ENCODE assay signal across 12 cellular contexts in the genomic region with DNA sequence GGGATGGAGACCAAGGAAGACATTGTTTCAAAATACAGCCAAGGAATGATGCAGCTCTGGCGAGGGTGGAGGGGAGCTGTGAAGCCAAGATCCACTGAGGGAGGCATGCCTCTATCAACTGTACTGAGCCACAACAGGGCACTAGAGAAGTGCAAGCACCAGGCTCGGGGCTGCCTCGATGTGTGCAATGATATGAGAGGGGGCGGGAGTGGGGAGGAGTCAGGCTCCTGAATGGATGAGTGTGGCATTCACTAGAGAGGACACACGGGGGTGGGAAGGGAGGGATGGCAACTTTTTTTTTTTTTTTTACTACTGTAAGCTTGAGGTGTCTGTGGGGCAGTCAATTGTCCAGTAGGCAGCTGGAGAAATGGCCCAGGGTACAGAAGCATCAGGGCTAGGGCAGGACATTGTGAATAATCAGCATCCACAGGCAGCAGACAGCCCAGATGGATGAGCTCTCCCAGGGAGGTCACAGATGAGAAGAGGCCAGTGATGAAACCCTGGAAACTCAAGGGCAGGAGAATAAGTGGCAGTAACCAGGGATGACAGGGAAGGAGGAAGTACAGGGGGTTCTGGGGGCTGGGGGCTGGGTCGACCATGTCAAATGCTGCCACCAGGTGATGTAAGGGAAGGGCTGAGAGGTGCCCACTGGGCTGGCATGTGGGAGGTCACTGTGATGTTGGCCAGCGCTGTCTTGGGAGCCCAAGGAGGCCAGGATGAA. TPM values are rescaled to one million over a fixed set of nuclear protein-coding genes. Genes with fewer than 3 reads are reported as not detected.
A peak's percentile ranks its signal among the peaks of the same experiment; 100 is the strongest.
DNase-seq lines count a peak whose midpoint lies in the region; ATAC-seq and TF ChIP-seq lines count a peak whose summit lies in the region.
"Had no signal": no experiment of that assay in that cellular context is flagged by ENCODE, and none has a peak within 500 bp of the region (broad histone marks: within the 10 kb centered on the region; RNA-seq: fewer than 3 reads in every experiment).

No MANE protein-coding gene starts in this region.

- TF ChIP-seq POLR2A in heart left ventricle (IDR thresholded peaks at IDR 0.05) (no peak), tibial nerve (IDR thresholded peaks at IDR 0.05) (no peak)

- no peak for TF ChIP-seq CTCF in heart left ventricle (IDR thresholded peaks at IDR 0.05)
- no peak for TF ChIP-seq CTCF in mesothelial cell of epicardium (IDR thresholded peaks at IDR 0.05; ENCODE audit: unreplicated experiment)
- TF ChIP-seq CTCF in tibial nerve (IDR thresholded peaks at IDR 0.05) = no peak

- no peak overlapping the region for H3K4me3 ChIP-seq in heart left ventricle
- no peak overlapping the region for H3K4me3 ChIP-seq in adipocyte (ENCODE audit: low read length)
- H3K4me3 ChIP-seq in tibial nerve = no peak overlapping the region
- H3K4me3 ChIP-seq: lung had no signal

- no peaks in the 10 kb centered on the region for H3K9me3 ChIP-seq in heart left ventricle
- H3K9me3 ChIP-seq in adipocyte (ENCODE audit: control insufficient read depth, low read length) = no peaks in the 10 kb centered on the region
- no peaks in the 10 kb centered on the region for H3K9me3 ChIP-seq in tibial nerve

- intact Hi-C loops in heart left ventricle (cut with DNase I) (no loop called here), left cardiac atrium (cut with DNase I) (no loop called here)

- H3K4me1 Mint-ChIP-seq in mesothelial cell of epicardium = peaks cover 28% of the 10 kb centered on the region

- H3K36me3 Mint-ChIP-seq in mesothelial cell of epicardium = peaks cover 5% of the 10 kb centered on the region

- H3K4me3 Mint-ChIP-seq in mesothelial cell of epicardium = no peak overlapping the region
- H3K4me3 Mint-ChIP-seq: activated CD4-positive, alpha-beta T cell treated with anti-CD3 and anti-CD28 coated beads for 36 hours had no signal

- H3K27me3 Mint-ChIP-seq in mesothelial cell of epicardium (ENCODE audit: low read depth) = no peaks in the 10 kb centered on the region
- H3K27me3 Mint-ChIP-seq: activated CD4-positive, alpha-beta T cell treated with anti-CD3 and anti-CD28 coated beads for 36 hours had no signal

- H3K27ac Mint-ChIP-seq in mesothelial cell of epicardium = peak overlapping the region; percentile 9
- H3K27ac Mint-ChIP-seq: activated CD4-positive, alpha-beta T cell treated with anti-CD3 and anti-CD28 coated beads for 36 hours; activated T-helper 2 cell treated with anti-CD3 and anti-CD28 coated beads, Interferon-gamma antibody, Interleukin-2, Interleukin-4, amounts not matched to agents 10 μg/mL and 5 μg/mL and 100 μg/mL, durations not matched to agents 14 hours and 24 hours and 36 hours had no signal

- TF ChIP-seq EP300 in tibial nerve (IDR thresholded peaks at IDR 0.05) = no peak

- H3K27ac ChIP-seq in heart left ventricle (peak overlapping the region; percentile 90 to 100 (median 96)), tibial nerve (peak overlapping the region in 3 of 4 donors; percentile 6 to 92 (median 92))

- POLR2A ChIA-PET in HEK293T (lab: Yijun Ruan, JAX) = interaction anchor here (1.2 kb wide), 1 partner anchor 8 kb away, joined by 3 read pairs; the partner anchor contains the start of gene PML

- WGBS in heart left ventricle, 4 donors = 52 to 72% (median 57%) methylated on average over 5 to 7 of the region's 7 CpGs
- WGBS in tibial nerve, 2 donors = 38 to 43% methylated on average over 7 of the region's 7 CpGs

- H3K36me3 ChIP-seq in heart left ventricle (peaks cover 0 to 33% (median 13%) of the 10 kb centered on the region in 9 donors), adipocyte (ENCODE audit: control insufficient read depth, insufficient read depth, low read length, severe bottlenecking) (peaks cover 7% of the 10 kb centered on the region), tibial nerve (peaks cover 0 to 48% (median 0%) of the 10 kb centered on the region in 3 donors)

- CTCF ChIA-PET in HEK293T (lab: Yijun Ruan, JAX) = no interaction called here

- no peak overlapping the region for H3K9ac ChIP-seq in adipocyte (ENCODE audit: low read length)

- H3K4me1 ChIP-seq in heart left ventricle (peaks cover 40 to 100% (median 98%) of the 10 kb centered on the region in 12 donors), adipocyte (ENCODE audit: control insufficient read depth, insufficient read depth, low read length) (peaks cover 97% of the 10 kb centered on the region), tibial nerve (peaks cover 10 to 100% (median 67%) of the 10 kb centered on the region in 4 donors)

- H3K9me3 Mint-ChIP-seq in mesothelial cell of epicardium = no peaks in the 10 kb centered on the region
- H3K9me3 Mint-ChIP-seq: activated T-helper 2 cell treated with anti-CD3 and anti-CD28 coated beads, Interferon-gamma antibody, Interleukin-2, Interleukin-4, amounts not matched to agents 10 μg/mL and 5 μg/mL and 100 μg/mL, durations not matched to agents 14 hours and 24 hours and 36 hours had no signal

- H3K27me3 ChIP-seq in heart left ventricle (no peaks in the 10 kb centered on the region), adipocyte (replicated peaks; ENCODE audit: control insufficient read depth, insufficient read depth, low read length) (no peaks in the 10 kb centered on the region), tibial nerve (no peaks in the 10 kb centered on the region)

- no peak for ATAC-seq in heart left ventricle
- no peak for ATAC-seq in left cardiac atrium
- ATAC-seq: activated CD4-positive, alpha-beta T cell treated with anti-CD3 and anti-CD28 coated beads for 36 hours had no signal

- DNase-seq in heart left ventricle = no peak
- DNase-seq in left cardiac atrium = no peak
- peak; percentile 50 for DNase-seq in adipocyte (ENCODE audit: low read depth)
- no peak for DNase-seq in mesothelial cell of epicardium (ENCODE audit: low spot score in 2 of 2, unreplicated experiment in 2 of 2)
- DNase-seq in tibial nerve (ENCODE audit: low spot score in 2 of 2) = no peak
- DNase-seq in HEK293T (ENCODE audit: extremely low spot score) = no peak
- no peak for DNase-seq in KG1 (lab: John Stamatoyannopoulos, UW)
- no peak for DNase-seq in NOMO-1 treated with dmso at 0.1 percent for 144 hours (lab: John Stamatoyannopoulos, UW; ENCODE audit: unreplicated experiment)
- DNase-seq: activated CD4-positive, alpha-beta T cell treated with anti-CD3 and anti-CD28 coated beads for 36 hours; DMS153 had no signal

TF ChIP-seq in HEK293T, 16 proteins besides CTCF, POLR2A, EP300 and RAD21:
- no peak for TF ChIP-seq CTBP1 (IDR thresholded peaks at IDR 0.05; ENCODE audit: borderline replicate concordance)
- no peak for TF ChIP-seq NFRKB (IDR thresholded peaks at IDR 0.05)
- TF ChIP-seq TARDBP (IDR thresholded peaks at IDR 0.05) = no peak
- no peak for TF ChIP-seq LEF1 (IDR thresholded peaks at IDR 0.05; ENCODE audit: borderline replicate concordance)
- no peak for TF ChIP-seq SUZ12 (IDR thresholded peaks at IDR 0.05)
- no peak for TF ChIP-seq FOXK2 (IDR thresholded peaks at IDR 0.05)
- TF ChIP-seq FOXM1 (IDR thresholded peaks at IDR 0.05; ENCODE audit: borderline replicate concordance) = no peak
- TF ChIP-seq ELF4 (IDR thresholded peaks at IDR 0.05) = no peak
- no peak for TF ChIP-seq SP1 (IDR thresholded peaks at IDR 0.05)
- TF ChIP-seq BHLHE40 (IDR thresholded peaks at IDR 0.05; ENCODE audit: borderline replicate concordance) = no peak
- TF ChIP-seq HDGF (IDR thresholded peaks at IDR 0.05; ENCODE audit: borderline replicate concordance) = no peak
- no peak for TF ChIP-seq ZNF384 (IDR thresholded peaks at IDR 0.05)
- TF ChIP-seq ARNT (IDR thresholded peaks at IDR 0.05) = no peak
TF ChIP-seq in HEK293T: peak in this region for 0.

RNA-seq across cellular contexts. Expression of gene STOML1, which starts 5.9 kb away (rescaled TPM):
- total RNA-seq in heart left ventricle = 10 to 100 TPM; 25.0 to 41.1 (median 27.4) TPM
- polyA plus RNA-seq in heart left ventricle = 10 to 100 TPM; 27.7 to 38.9 TPM
- 10 to 100 TPM; 20.3 to 21.1 TPM for total RNA-seq in left cardiac atrium
- 11.1 to 13.7 TPM (median 11.9 TPM) in 3 replicates for total RNA-seq in mesothelial cell of epicardium
- 10 to 100 TPM; 16.6 to 29.1 (median 21.5) TPM for total RNA-seq in tibial nerve

RNA-seq across cellular contexts. Expression of gene PML, which starts 8.3 kb away (rescaled TPM):
- total RNA-seq in heart left ventricle = 10 to 100 TPM; 18.4 to 68.7 (median 28.0) TPM
- 10 to 100 TPM; 17.0 to 20.8 TPM for polyA plus RNA-seq in heart left ventricle
- total RNA-seq in left cardiac atrium = 10 to 100 TPM; 23.4 to 38.7 TPM
- total RNA-seq in mesothelial cell of epicardium = 41.2 to 45.3 TPM (median 43.6 TPM) in 3 replicates
- 100 to 1,000 TPM in 2 of 4 donors, 10 to 100 TPM in 2; 69.3 to 159 (median 89.4) TPM for total RNA-seq in tibial nerve

RNA-seq across cellular contexts. Expression of gene LOXL1, which starts 60.0 kb away (rescaled TPM):
- 10 to 100 TPM; 20.7 to 79.5 (median 30.4) TPM for total RNA-seq in heart left ventricle
- 10 to 100 TPM; 28.8 to 36.1 TPM for polyA plus RNA-seq in heart left ventricle
- total RNA-seq in left cardiac atrium = 10 to 100 TPM; 12.0 to 31.5 TPM
- 62.9 to 69.0 TPM (median 68.6 TPM) in 3 replicates for total RNA-seq in mesothelial cell of epicardium
- 10 to 100 TPM; 21.6 to 29.1 (median 24.4) TPM for total RNA-seq in tibial nerve
